Comparison of ENCODE assay signal across 8 cellular contexts in genomic region chr3:59575113-59576001, GRCh38.
DNase-seq lines count a peak whose midpoint lies in the region; ATAC-seq and TF ChIP-seq lines count a peak whose summit lies in the region.

No MANE protein-coding gene starts in this region.

- H3K4me3 ChIP-seq in adipocyte (ENCODE audit: low read length) = no peak overlapping the region
- H3K4me3 ChIP-seq in left ventricle myocardium inferior = no peak overlapping the region
- H3K4me3 ChIP-seq in retinal pigment epithelial cell (ENCODE audit: low read length) = no peak overlapping the region

- H3K9me3 ChIP-seq in adipocyte (ENCODE audit: control insufficient read depth, low read length) (no peaks in the 10 kb centered on the region), left ventricle myocardium inferior (replicated peaks) (no peaks in the 10 kb centered on the region)

- peak; percentile 59 for DNase-seq in GM10266 (ENCODE audit: extremely low spot score)
- peak; percentile 74 to 88 (median 88) for DNase-seq in NCI-H1417 (lab: John Stamatoyannopoulos, UW)
- DNase-seq in SW480 (ENCODE audit: low spot score) = peak; percentile 78
- peak; percentile 88 for DNase-seq in adipocyte (ENCODE audit: low read depth)
- peak; percentile 83 for DNase-seq in left ventricle myocardium inferior
- DNase-seq in retinal pigment epithelial cell (ENCODE audit: low read depth) = peak; percentile 29

- H3K36me3 ChIP-seq in adipocyte (ENCODE audit: control insufficient read depth, insufficient read depth, low read length, severe bottlenecking) (no peaks in the 10 kb centered on the region), left ventricle myocardium inferior (no peaks in the 10 kb centered on the region)

- H3K4me1 ChIP-seq in adipocyte (ENCODE audit: control insufficient read depth, insufficient read depth, low read length) = peaks cover 19% of the 10 kb centered on the region
- peaks cover 26% of the 10 kb centered on the region for H3K4me1 ChIP-seq in left ventricle myocardium inferior

- intact Hi-C loops in left ventricle myocardium inferior (cut with micrococcal nuclease) = loop anchor here (5.0 kb wide), 1 partner anchor 282 kb away; no protein-coding TSS in a partner anchor

- H3K9ac ChIP-seq in adipocyte (ENCODE audit: low read length) = no peak overlapping the region

- H3K27me3 ChIP-seq in adipocyte (replicated peaks; ENCODE audit: control insufficient read depth, insufficient read depth, low read length) (no peaks in the 10 kb centered on the region), left ventricle myocardium inferior (ENCODE audit: low read depth) (peaks cover 6% of the 10 kb centered on the region)

- no peak overlapping the region for H3K27ac ChIP-seq in left ventricle myocardium inferior (replicated peaks)

- ATAC-seq in HG02588 (IDR thresholded peaks at IDR 0.05; ENCODE audit: unreplicated experiment) (peak; percentile 81), GM18519 (IDR thresholded peaks at IDR 0.05; ENCODE audit: low FRiP score, unreplicated experiment) (no peak)

- TF ChIP-seq CTCF in GM10266 (IDR thresholded peaks at IDR 0.05; ENCODE audit: control insufficient read depth, insufficient read depth, low read depth, missing control alignments) = peak; percentile 95
- peak; percentile 98 for TF ChIP-seq CTCF in left ventricle myocardium inferior (IDR thresholded peaks at IDR 0.05; ENCODE audit: borderline replicate concordance)
- peak; percentile 92 for TF ChIP-seq CTCF in retinal pigment epithelial cell (conservative IDR thresholded peaks at IDR 0.05; ENCODE audit: low read depth, low read length)

Comparison
In these comparisons a context has a peak if more than half of its experiments do, and no peak if none do; other contexts are left out.
1. DNase-seq: peak in every context shown above with its lines; median percentile 88 in NCI-H1417; 88 in adipocyte; 83 in left ventricle myocardium inferior; 78 in SW480; 59 in GM10266; 29 in retinal pigment epithelial cell.